In the genomic region with DNA sequence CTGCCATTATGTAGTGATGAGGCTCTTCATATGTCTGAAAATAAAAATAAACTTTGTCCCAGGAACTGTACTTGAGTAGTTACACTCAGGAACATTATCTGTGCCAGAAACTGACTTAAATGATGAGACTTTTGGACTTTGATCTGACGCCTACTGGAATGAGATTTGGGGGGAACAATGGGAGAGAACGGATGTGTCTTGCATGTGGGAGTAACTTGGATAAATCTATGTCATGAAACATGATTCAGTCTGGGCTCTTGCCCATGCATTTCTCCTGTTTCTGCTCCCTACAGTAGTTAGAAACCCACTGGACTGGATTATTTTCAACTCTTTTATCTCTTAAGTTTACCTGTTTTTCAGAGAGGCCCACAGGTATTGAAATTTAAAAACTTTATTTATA, we compare ENCODE assay signal across 19 cellular contexts.
"Had no signal": no experiment of that assay in that cellular context is flagged by ENCODE, and none has a peak within 500 bp of the region (broad histone marks: within the 10 kb centered on the region; RNA-seq: fewer than 3 reads in every experiment).

No MANE protein-coding gene starts in this region.

- H3K27ac ChIP-seq: colonic mucosa, parathyroid adenoma, right atrium auricular region, SJSA1, tibial nerve had no signal

- H3K4me3 Mint-ChIP-seq: activated naive CD8-positive, alpha-beta T cell treated with anti-CD3 and anti-CD28 coated beads, Interleukin-2, amount 10 ng/mL, durations not matched to agents 7 days and 5 days; activated T-cell treated with anti-CD3 and anti-CD28 coated beads, Interleukin-2, amount 50 U/mL, for 72 hours; stimulated activated memory B cell treated with anti-CD40 and anti-IgM and Interleukin-4, amounts not matched to agents 10 μg/mL and 1 μg/mL and 100 μg/mL, for 72 hours had no signal

- H3K4me3 ChIP-seq: colonic mucosa, right atrium auricular region, SJSA1, spleen, tibial nerve had no signal

- DNase-seq: activated CD4-positive, alpha-beta T cell treated with anti-CD3 and anti-CD28 coated beads for 1 hour; activated CD4-positive, alpha-beta T cell treated with anti-CD3 and anti-CD28 coated beads, Interleukin-2, amount 50 U/mL, for 48 hours; activated gamma-delta T cell treated with Interleukin-2 at 50 U/mL for 16 hours; activated naive CD8-positive, alpha-beta T cell treated with anti-CD3 and anti-CD28 coated beads, Interleukin-2, amount 10 ng/mL, durations not matched to agents 7 days and 5 days; activated T-cell treated with anti-CD3 and anti-CD28 coated beads, Interleukin-2, amount 50 U/mL, for 72 hours; aorta; colonic mucosa; effector CD8-positive, alpha-beta T cell; hypothalamus; left cardiac atrium; mammary epithelial cell; spleen; stimulated activated CD4-positive, alpha-beta T cell treated with anti-CD3 and anti-CD28 coated beads, Interleukin-1b, Interleukin-23, amount 100 ng/mL, for 48 hours; T-helper 9 cell had no signal

- H3K9me3 ChIP-seq: colonic mucosa, SJSA1 had no signal

- H3K4me1 Mint-ChIP-seq: activated naive CD8-positive, alpha-beta T cell treated with anti-CD3 and anti-CD28 coated beads, Interleukin-2, amount 10 ng/mL, durations not matched to agents 7 days and 5 days; stimulated activated memory B cell treated with anti-CD40 and anti-IgM and Interleukin-4, amounts not matched to agents 10 μg/mL and 1 μg/mL and 100 μg/mL, for 72 hours had no signal

- ATAC-seq: activated T-cell treated with anti-CD3 and anti-CD28 coated beads, Interleukin-2, amount 50 U/mL, for 72 hours; left cardiac atrium; stimulated activated memory B cell treated with anti-CD40 and anti-IgM and Interleukin-4, amounts not matched to agents 10 μg/mL and 1 μg/mL and 100 μg/mL, for 72 hours had no signal

- H3K36me3 ChIP-seq: colonic mucosa, right atrium auricular region, SJSA1, spleen, tibial nerve had no signal

- H3K27me3 ChIP-seq: colonic mucosa, right atrium auricular region, SJSA1, spleen, tibial nerve had no signal

- H3K4me1 ChIP-seq: colonic mucosa, parathyroid adenoma, right atrium auricular region, SJSA1, spleen had no signal

- H3K27me3 Mint-ChIP-seq: activated naive CD8-positive, alpha-beta T cell treated with anti-CD3 and anti-CD28 coated beads, Interleukin-2, amount 10 ng/mL, durations not matched to agents 7 days and 5 days; stimulated activated memory B cell treated with anti-CD40 and anti-IgM and Interleukin-4, amounts not matched to agents 10 μg/mL and 1 μg/mL and 100 μg/mL, for 72 hours had no signal

- H3K9ac ChIP-seq: parathyroid adenoma had no signal

- H3K36me3 Mint-ChIP-seq: activated naive CD8-positive, alpha-beta T cell treated with anti-CD3 and anti-CD28 coated beads, Interleukin-2, amount 10 ng/mL, durations not matched to agents 7 days and 5 days; stimulated activated memory B cell treated with anti-CD40 and anti-IgM and Interleukin-4, amounts not matched to agents 10 μg/mL and 1 μg/mL and 100 μg/mL, for 72 hours had no signal

- H2AFZ ChIP-seq: parathyroid adenoma had no signal

- H3K27ac Mint-ChIP-seq: activated naive CD8-positive, alpha-beta T cell treated with anti-CD3 and anti-CD28 coated beads, Interleukin-2, amount 10 ng/mL, durations not matched to agents 7 days and 5 days; activated T-cell treated with anti-CD3 and anti-CD28 coated beads, Interleukin-2, amount 50 U/mL, for 72 hours; stimulated activated memory B cell treated with anti-CD40 and anti-IgM and Interleukin-4, amounts not matched to agents 10 μg/mL and 1 μg/mL and 100 μg/mL, for 72 hours had no signal
